Comparison of ENCODE assay signal across 14 cellular contexts in the genomic region with DNA sequence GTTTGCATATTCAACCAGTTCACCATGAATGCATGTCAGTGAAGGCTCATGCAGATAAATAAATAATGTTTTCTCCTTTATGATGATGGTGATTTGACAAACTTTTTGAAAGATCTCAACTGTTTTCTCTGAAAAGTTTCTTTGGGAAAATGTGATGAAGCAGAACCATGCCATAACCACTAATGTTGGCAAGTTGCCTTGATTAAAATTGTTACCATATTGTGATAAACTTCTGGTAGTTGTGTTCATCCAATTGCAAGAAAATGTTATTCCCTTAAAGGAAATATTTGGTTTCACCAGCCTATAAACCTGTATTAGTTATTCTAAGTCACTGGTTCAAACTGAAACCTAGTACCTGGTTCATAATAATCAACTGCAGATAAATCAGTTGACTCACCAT.
"Had no signal": no experiment of that assay in that cellular context is flagged by ENCODE, and none has a peak within 500 bp of the region (broad histone marks: within the 10 kb centered on the region; RNA-seq: fewer than 3 reads in every experiment).

No MANE protein-coding gene starts in this region.

- DNase-seq: activated CD4-positive, alpha-beta T cell treated with anti-CD3 and anti-CD28 coated beads, Interleukin-2, amount 50 U/mL, for 4 hours; activated T-cell treated with anti-CD3 and anti-CD28 coated beads, Interleukin-2, amount 50 U/mL, for 1 hour; amniotic stem cell; brain microvascular endothelial cell; foreskin melanocyte; heart left ventricle; islet precursor cell; left ventricle myocardium inferior; mesenchymal stem cell; stimulated activated CD4-positive, alpha-beta T cell treated with anti-CD3 and anti-CD28 coated beads, Interleukin-15, amount 100 ng/mL, for 24 hours; stimulated activated CD4-positive, alpha-beta T cell treated with anti-CD3 and anti-CD28 coated beads, Interleukin-4, amount 100 ng/mL, for 4 hours; stomach; T-helper 17 cell had no signal

- H3K27ac ChIP-seq: brain microvascular endothelial cell, heart left ventricle, left ventricle myocardium inferior, thoracic aorta had no signal

- H3K4me3 ChIP-seq: heart left ventricle, left ventricle myocardium inferior, stomach, thoracic aorta had no signal

- H3K27me3 ChIP-seq: brain microvascular endothelial cell, heart left ventricle, stomach had no signal

- H3K36me3 ChIP-seq: brain microvascular endothelial cell, heart left ventricle, left ventricle myocardium inferior, stomach, thoracic aorta had no signal

- H3K9me3 ChIP-seq: left ventricle myocardium inferior, stomach, thoracic aorta had no signal
